In genomic region chr14:30641207-30641606, GRCh38 we compare ENCODE assay signal across 8 cellular contexts.
"Had no signal": no experiment of that assay in that cellular context is flagged by ENCODE, and none has a peak within 500 bp of the region (broad histone marks: within the 10 kb centered on the region; RNA-seq: fewer than 3 reads in every experiment).

No MANE protein-coding gene starts in this region.

- H3K9ac ChIP-seq: GM23248 had no signal

- H3K4me3 ChIP-seq: GM23248, HAP-1 had no signal

- H3K27me3 Mint-ChIP-seq: IgD-negative memory B cell had no signal

- DNase-seq: GM23248, GOT3, H7, HFFc6 had no signal

- H3K4me3 Mint-ChIP-seq: HFFc6, IgD-negative memory B cell had no signal

- H3K27ac Mint-ChIP-seq: HFFc6 had no signal

- H3K27ac ChIP-seq: GM23248, HL-60 had no signal

- ATAC-seq: HCT116 had no signal

- H2AFZ ChIP-seq: GM23248 had no signal
